ENCODE assay signal across 8 cellular contexts in the genomic region with DNA sequence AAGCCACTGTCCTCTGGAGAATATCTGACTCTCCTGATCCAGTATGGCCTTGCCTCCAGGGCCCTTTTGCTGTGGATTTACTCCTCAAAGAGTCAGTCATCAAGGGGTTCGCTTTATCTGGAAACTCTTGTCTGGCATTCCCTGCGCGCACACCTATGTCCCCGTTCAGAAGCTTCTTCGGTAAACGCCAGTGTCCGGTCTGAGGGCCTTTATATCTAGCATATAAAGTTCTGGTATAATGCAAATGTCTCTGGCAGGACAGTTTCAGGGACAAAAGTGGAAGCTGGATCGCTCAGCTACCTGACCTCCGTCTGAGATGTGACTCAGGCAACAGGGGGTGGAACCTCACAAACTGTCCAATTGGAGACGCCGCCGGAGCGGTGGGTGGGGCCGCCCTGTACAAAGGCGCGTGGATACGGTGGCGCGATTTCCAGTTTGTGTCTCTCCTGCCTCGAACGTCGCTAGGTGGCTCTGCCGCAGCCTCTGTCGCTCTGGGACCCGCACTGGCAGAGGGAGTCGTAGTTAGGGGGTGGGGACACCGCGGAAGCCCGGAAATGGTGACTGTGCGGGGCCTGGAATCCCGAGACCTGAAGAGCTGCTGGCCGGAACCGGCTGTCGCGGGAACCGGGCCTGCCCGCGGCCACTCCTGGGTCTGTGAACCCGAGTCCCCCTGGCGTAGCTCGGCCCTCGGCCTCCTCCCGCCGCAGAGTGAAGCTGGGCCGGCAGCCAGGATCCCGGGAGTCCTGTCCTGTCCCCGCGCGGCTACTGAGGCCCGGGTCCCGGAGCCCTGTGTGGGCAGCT. TPM values are rescaled to one million over a fixed set of nuclear protein-coding genes. Genes with fewer than 3 reads are reported as not detected.
DNase-seq lines count a peak whose midpoint lies in the region; ATAC-seq, FAIRE-seq and TF ChIP-seq lines count a peak whose summit lies in the region.

No MANE protein-coding gene starts in this region.

- peak overlapping the region; percentile 78 for H3K27ac ChIP-seq in 22Rv1

- peak; percentile 48 for DNase-seq in GM18507 (ENCODE audit: extremely low spot score, insufficient read length, low read depth)
- DNase-seq in NCI-H82 treated with DMSO at 0.1 percent for 48 hours (lab: John Stamatoyannopoulos, UW; ENCODE audit: unreplicated experiment), result peak; percentile 95
- peak; percentile 94 for DNase-seq in activated CD8-positive, alpha-beta memory T cell treated with anti-CD3 and anti-CD28 coated beads, Interleukin-2, amount 50 U/mL, for 4 hours
- peak; percentile 95 for DNase-seq in mesenteric fat pad (ENCODE audit: low spot score)
- DNase-seq in stimulated activated CD8-positive, alpha-beta memory T cell treated with anti-CD3 and anti-CD28 coated beads, Interleukin-12 subunit alpha, Interleukin-12 subunit beta, amount 100 ng/mL, for 4 hours (ENCODE audit: low read depth), result peak; percentile 85

- peak; percentile 79 for TF ChIP-seq CTCF in 22Rv1 (IDR thresholded peaks at IDR 0.05)

- FAIRE-seq in GM18507 (lab: Jason Lieb, UNC), result peak; percentile 90
- FAIRE-seq in endometrium (lab: Jason Lieb, UNC), result peak; percentile 92

- ATAC-seq in HG03432 (IDR thresholded peaks at IDR 0.05; ENCODE audit: unreplicated experiment), result peak; percentile 90

RNA-seq across cellular contexts. Expression of a gene that starts 10.6 kb away (rescaled TPM):
- 2.3 TPM for total RNA-seq in mesenteric fat pad

RNA-seq across cellular contexts. Expression of a gene that starts 54.4 kb away (rescaled TPM):
- 2.0 TPM for total RNA-seq in mesenteric fat pad

RNA-seq across cellular contexts. Expression of a gene that starts 56.1 kb away (rescaled TPM):
- total RNA-seq in mesenteric fat pad, result 7.9 TPM

Comparison
In these comparisons a context has a peak if more than half of its experiments do, and no peak if none do; other contexts are left out.
1. Peak in every context shown above with its lines: DNase-seq, ATAC-seq and H3K27ac ChIP-seq.